Comparison of ENCODE assay signal across 1 cellular context in the genomic region with DNA sequence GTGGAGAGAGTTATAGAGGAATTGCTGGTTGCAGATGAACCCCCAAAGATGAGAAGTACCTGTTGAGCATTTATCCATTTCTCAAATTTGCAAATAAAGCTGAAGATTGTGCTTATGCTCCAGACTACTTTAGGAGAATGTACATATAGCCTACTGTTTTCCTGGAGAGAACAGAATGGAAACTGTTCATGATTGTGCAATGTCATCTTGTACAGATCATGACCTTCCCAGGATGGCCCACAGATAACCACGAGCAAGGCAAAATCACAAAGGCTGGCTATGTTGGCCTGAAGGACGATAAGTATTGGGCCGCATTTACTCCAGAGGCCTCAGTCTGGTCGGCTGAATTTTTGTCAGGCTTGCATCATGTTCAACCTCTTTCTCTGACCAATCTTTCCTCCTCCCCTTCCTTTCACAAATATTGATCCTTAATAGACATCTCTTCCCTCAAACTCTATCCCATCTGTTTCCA.
TF ChIP-seq lines count a peak whose summit lies in the region.

No MANE protein-coding gene starts in this region.

TF ChIP-seq in HepG2, 621 proteins besides CTCF, POLR2A, EP300 and RAD21 (continued from another document and continues in another):
- TF ChIP-seq, protein P1, sequence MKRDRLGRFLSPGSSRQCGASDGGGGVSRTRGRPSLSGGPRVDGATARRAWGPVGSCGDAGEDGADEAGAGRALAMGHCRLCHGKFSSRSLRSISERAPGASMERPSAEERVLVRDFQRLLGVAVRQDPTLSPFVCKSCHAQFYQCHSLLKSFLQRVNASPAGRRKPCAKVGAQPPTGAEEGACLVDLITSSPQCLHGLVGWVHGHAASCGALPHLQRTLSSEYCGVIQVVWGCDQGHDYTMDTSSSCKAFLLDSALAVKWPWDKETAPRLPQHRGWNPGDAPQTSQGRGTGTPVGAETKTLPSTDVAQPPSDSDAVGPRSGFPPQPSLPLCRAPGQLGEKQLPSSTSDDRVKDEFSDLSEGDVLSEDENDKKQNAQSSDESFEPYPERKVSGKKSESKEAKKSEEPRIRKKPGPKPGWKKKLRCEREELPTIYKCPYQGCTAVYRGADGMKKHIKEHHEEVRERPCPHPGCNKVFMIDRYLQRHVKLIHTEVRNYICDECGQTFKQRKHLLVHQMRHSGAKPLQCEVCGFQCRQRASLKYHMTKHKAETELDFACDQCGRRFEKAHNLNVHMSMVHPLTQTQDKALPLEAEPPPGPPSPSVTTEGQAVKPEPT (CRISPR knock-in tag; IDR thresholded peaks at IDR 0.05; ENCODE audit: low read depth) = no peak
- TF ChIP-seq POLR2G (IDR thresholded peaks at IDR 0.05; ENCODE audit: low read depth, low read length) (no peak), ZNF260 (CRISPR knock-in tag; IDR thresholded peaks at IDR 0.05; ENCODE audit: borderline replicate concordance, low read depth) (no peak), NAIF1 (CRISPR knock-in tag; IDR thresholded peaks at IDR 0.05; ENCODE audit: borderline replicate concordance) (no peak), ZSCAN9 (CRISPR knock-in tag; IDR thresholded peaks at IDR 0.05; ENCODE audit: borderline replicate concordance) (0 out of 2 replicates have a peak, but pooled peaks have one; percentile 59), ZNF264 (CRISPR knock-in tag; IDR thresholded peaks at IDR 0.05) (peak; percentile 64; the same call in 1 of the 2 replicates), HOXD1 (CRISPR knock-in tag; IDR thresholded peaks at IDR 0.05) (0 out of 2 replicates have a peak, but pooled peaks have one; percentile 42), NCOA5 (CRISPR knock-in tag; IDR thresholded peaks at IDR 0.05) (no peak), RORA (CRISPR knock-in tag; IDR thresholded peaks at IDR 0.05) (no peak), BCL6 (CRISPR knock-in tag; IDR thresholded peaks at IDR 0.05) (peak; percentile 99), ZNF101 (CRISPR knock-in tag; IDR thresholded peaks at IDR 0.05; ENCODE audit: borderline replicate concordance, low read depth) (no peak), GABPB1 (CRISPR knock-in tag; IDR thresholded peaks at IDR 0.05) (peak; percentile 19; the same call in 1 of the 2 replicates), MIER3 (CRISPR knock-in tag; IDR thresholded peaks at IDR 0.05; ENCODE audit: borderline replicate concordance) (peak; percentile 66; the same call in 1 of the 2 replicates), PHF21A (CRISPR knock-in tag; IDR thresholded peaks at IDR 0.05) (0 out of 2 replicates have a peak, but pooled peaks have one; percentile 42), RXRA (CRISPR knock-in tag; IDR thresholded peaks at IDR 0.05) (peak; percentile 75; the same call in 1 of the 2 replicates), HES4 (CRISPR knock-in tag; IDR thresholded peaks at IDR 0.05; ENCODE audit: borderline replicate concordance) (no peak), ZFP36L2 (CRISPR knock-in tag; IDR thresholded peaks at IDR 0.05) (no peak), HOXA3 (CRISPR knock-in tag; IDR thresholded peaks at IDR 0.05) (peak; percentile 60), ZNF878 (CRISPR knock-in tag; IDR thresholded peaks at IDR 0.05) (0 out of 2 replicates have a peak, but pooled peaks have one; percentile 48), BRD4 (CRISPR knock-in tag; IDR thresholded peaks at IDR 0.05) (no peak), NFYB (CRISPR knock-in tag; IDR thresholded peaks at IDR 0.05) (no peak), ATAD3A (CRISPR knock-in tag; IDR thresholded peaks at IDR 0.05) (no peak), GFI1 (CRISPR knock-in tag; IDR thresholded peaks at IDR 0.05; ENCODE audit: borderline replicate concordance) (no peak), ATM (IDR thresholded peaks at IDR 0.05; ENCODE audit: borderline replicate concordance) (no peak), GTF2F1 (IDR thresholded peaks at IDR 0.05; ENCODE audit: low read length) (no peak), ASH2L (IDR thresholded peaks at IDR 0.05; ENCODE audit: insufficient read length, low read depth, low read length) (peak; percentile 46), YEATS2 (CRISPR knock-in tag; IDR thresholded peaks at IDR 0.05; ENCODE audit: borderline replicate concordance) (peak; percentile 32; the same call in 1 of the 2 replicates), TAF15 (IDR thresholded peaks at IDR 0.05; ENCODE audit: low read depth, low read length, poor library complexity, severe bottlenecking) (no peak), ZNF235 (CRISPR knock-in tag; IDR thresholded peaks at IDR 0.05; ENCODE audit: borderline replicate concordance) (no peak), POLR2AphosphoS5 (IDR thresholded peaks at IDR 0.05; ENCODE audit: low read depth, low read length) (no peak), DMAP1 (CRISPR knock-in tag; IDR thresholded peaks at IDR 0.05) (no peak)
- TF ChIP-seq, protein P2, sequence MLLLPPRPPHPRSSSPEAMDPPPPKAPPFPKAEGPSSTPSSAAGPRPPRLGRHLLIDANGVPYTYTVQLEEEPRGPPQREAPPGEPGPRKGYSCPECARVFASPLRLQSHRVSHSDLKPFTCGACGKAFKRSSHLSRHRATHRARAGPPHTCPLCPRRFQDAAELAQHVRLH (CRISPR knock-in tag; IDR thresholded peaks at IDR 0.05; ENCODE audit: borderline replicate concordance, low read depth) = peak; percentile 72; the same call in 1 of the 2 replicates
- TF ChIP-seq, protein P3, sequence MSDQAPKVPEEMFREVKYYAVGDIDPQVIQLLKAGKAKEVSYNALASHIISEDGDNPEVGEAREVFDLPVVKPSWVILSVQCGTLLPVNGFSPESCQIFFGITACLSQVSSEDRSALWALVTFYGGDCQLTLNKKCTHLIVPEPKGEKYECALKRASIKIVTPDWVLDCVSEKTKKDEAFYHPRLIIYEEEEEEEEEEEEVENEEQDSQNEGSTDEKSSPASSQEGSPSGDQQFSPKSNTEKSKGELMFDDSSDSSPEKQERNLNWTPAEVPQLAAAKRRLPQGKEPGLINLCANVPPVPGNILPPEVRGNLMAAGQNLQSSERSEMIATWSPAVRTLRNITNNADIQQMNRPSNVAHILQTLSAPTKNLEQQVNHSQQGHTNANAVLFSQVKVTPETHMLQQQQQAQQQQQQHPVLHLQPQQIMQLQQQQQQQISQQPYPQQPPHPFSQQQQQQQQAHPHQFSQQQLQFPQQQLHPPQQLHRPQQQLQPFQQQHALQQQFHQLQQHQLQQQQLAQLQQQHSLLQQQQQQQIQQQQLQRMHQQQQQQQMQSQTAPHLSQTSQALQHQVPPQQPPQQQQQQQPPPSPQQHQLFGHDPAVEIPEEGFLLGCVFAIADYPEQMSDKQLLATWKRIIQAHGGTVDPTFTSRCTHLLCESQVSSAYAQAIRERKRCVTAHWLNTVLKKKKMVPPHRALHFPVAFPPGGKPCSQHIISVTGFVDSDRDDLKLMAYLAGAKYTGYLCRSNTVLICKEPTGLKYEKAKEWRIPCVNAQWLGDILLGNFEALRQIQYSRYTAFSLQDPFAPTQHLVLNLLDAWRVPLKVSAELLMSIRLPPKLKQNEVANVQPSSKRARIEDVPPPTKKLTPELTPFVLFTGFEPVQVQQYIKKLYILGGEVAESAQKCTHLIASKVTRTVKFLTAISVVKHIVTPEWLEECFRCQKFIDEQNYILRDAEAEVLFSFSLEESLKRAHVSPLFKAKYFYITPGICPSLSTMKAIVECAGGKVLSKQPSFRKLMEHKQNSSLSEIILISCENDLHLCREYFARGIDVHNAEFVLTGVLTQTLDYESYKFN (CRISPR knock-in tag; conservative IDR thresholded peaks at IDR 0.05) = peak; percentile 50
- TF ChIP-seq, protein P4, sequence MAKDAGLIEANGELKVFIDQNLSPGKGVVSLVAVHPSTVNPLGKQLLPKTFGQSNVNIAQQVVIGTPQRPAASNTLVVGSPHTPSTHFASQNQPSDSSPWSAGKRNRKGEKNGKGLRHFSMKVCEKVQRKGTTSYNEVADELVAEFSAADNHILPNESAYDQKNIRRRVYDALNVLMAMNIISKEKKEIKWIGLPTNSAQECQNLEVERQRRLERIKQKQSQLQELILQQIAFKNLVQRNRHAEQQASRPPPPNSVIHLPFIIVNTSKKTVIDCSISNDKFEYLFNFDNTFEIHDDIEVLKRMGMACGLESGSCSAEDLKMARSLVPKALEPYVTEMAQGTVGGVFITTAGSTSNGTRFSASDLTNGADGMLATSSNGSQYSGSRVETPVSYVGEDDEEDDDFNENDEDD (CRISPR knock-in tag; IDR thresholded peaks at IDR 0.05; ENCODE audit: borderline replicate concordance) = peak; percentile 22; the same call in 1 of the 2 replicates
- TF ChIP-seq, protein P5, sequence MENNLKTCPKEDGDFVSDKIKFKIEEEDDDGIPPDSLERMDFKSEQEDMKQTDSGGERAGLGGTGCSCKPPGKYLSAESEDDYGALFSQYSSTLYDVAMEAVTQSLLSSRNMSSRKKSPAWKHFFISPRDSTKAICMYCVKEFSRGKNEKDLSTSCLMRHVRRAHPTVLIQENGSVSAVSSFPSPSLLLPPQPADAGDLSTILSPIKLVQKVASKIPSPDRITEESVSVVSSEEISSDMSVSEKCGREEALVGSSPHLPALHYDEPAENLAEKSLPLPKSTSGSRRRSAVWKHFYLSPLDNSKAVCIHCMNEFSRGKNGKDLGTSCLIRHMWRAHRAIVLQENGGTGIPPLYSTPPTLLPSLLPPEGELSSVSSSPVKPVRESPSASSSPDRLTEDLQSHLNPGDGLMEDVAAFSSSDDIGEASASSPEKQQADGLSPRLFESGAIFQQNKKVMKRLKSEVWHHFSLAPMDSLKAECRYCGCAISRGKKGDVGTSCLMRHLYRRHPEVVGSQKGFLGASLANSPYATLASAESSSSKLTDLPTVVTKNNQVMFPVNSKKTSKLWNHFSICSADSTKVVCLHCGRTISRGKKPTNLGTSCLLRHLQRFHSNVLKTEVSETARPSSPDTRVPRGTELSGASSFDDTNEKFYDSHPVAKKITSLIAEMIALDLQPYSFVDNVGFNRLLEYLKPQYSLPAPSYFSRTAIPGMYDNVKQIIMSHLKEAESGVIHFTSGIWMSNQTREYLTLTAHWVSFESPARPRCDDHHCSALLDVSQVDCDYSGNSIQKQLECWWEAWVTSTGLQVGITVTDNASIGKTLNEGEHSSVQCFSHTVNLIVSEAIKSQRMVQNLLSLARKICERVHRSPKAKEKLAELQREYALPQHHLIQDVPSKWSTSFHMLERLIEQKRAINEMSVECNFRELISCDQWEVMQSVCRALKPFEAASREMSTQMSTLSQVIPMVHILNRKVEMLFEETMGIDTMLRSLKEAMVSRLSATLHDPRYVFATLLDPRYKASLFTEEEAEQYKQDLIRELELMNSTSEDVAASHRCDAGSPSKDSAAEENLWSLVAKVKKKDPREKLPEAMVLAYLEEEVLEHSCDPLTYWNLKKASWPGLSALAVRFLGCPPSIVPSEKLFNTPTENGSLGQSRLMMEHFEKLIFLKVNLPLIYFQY (CRISPR knock-in tag; IDR thresholded peaks at IDR 0.05; ENCODE audit: borderline replicate concordance) = peak; percentile 55; the same call in 1 of the 2 replicates
- TF ChIP-seq, protein P6, sequence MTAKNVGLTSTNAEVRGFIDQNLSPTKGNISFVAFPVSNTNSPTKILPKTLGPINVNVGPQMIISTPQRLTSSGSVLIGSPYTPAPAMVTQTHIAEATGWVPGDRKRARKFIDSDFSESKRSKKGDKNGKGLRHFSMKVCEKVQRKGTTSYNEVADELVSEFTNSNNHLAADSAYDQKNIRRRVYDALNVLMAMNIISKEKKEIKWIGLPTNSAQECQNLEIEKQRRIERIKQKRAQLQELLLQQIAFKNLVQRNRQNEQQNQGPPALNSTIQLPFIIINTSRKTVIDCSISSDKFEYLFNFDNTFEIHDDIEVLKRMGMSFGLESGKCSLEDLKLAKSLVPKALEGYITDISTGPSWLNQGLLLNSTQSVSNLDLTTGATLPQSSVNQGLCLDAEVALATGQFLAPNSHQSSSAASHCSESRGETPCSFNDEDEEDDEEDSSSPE (CRISPR knock-in tag; IDR thresholded peaks at IDR 0.05) = no peak
- TF ChIP-seq, protein P7, sequence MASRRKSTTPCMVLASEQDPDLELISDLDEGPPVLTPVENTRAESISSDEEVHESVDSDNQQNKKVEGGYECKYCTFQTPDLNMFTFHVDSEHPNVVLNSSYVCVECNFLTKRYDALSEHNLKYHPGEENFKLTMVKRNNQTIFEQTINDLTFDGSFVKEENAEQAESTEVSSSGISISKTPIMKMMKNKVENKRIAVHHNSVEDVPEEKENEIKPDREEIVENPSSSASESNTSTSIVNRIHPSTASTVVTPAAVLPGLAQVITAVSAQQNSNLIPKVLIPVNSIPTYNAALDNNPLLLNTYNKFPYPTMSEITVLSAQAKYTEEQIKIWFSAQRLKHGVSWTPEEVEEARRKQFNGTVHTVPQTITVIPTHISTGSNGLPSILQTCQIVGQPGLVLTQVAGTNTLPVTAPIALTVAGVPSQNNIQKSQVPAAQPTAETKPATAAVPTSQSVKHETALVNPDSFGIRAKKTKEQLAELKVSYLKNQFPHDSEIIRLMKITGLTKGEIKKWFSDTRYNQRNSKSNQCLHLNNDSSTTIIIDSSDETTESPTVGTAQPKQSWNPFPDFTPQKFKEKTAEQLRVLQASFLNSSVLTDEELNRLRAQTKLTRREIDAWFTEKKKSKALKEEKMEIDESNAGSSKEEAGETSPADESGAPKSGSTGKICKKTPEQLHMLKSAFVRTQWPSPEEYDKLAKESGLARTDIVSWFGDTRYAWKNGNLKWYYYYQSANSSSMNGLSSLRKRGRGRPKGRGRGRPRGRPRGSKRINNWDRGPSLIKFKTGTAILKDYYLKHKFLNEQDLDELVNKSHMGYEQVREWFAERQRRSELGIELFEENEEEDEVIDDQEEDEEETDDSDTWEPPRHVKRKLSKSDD (CRISPR knock-in tag; IDR thresholded peaks at IDR 0.05; ENCODE audit: low read depth) = no peak
- TF ChIP-seq, protein P8, sequence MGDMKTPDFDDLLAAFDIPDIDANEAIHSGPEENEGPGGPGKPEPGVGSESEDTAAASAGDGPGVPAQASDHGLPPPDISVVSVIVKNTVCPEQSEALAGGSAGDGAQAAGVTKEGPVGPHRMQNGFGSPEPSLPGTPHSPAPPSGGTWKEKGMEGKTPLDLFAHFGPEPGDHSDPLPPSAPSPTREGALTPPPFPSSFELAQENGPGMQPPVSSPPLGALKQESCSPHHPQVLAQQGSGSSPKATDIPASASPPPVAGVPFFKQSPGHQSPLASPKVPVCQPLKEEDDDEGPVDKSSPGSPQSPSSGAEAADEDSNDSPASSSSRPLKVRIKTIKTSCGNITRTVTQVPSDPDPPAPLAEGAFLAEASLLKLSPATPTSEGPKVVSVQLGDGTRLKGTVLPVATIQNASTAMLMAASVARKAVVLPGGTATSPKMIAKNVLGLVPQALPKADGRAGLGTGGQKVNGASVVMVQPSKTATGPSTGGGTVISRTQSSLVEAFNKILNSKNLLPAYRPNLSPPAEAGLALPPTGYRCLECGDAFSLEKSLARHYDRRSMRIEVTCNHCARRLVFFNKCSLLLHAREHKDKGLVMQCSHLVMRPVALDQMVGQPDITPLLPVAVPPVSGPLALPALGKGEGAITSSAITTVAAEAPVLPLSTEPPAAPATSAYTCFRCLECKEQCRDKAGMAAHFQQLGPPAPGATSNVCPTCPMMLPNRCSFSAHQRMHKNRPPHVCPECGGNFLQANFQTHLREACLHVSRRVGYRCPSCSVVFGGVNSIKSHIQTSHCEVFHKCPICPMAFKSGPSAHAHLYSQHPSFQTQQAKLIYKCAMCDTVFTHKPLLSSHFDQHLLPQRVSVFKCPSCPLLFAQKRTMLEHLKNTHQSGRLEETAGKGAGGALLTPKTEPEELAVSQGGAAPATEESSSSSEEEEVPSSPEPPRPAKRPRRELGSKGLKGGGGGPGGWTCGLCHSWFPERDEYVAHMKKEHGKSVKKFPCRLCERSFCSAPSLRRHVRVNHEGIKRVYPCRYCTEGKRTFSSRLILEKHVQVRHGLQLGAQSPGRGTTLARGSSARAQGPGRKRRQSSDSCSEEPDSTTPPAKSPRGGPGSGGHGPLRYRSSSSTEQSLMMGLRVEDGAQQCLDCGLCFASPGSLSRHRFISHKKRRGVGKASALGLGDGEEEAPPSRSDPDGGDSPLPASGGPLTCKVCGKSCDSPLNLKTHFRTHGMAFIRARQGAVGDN (CRISPR knock-in tag; IDR thresholded peaks at IDR 0.05) = no peak
